8 cellular contexts compared by ENCODE assay signal in the genomic region with DNA sequence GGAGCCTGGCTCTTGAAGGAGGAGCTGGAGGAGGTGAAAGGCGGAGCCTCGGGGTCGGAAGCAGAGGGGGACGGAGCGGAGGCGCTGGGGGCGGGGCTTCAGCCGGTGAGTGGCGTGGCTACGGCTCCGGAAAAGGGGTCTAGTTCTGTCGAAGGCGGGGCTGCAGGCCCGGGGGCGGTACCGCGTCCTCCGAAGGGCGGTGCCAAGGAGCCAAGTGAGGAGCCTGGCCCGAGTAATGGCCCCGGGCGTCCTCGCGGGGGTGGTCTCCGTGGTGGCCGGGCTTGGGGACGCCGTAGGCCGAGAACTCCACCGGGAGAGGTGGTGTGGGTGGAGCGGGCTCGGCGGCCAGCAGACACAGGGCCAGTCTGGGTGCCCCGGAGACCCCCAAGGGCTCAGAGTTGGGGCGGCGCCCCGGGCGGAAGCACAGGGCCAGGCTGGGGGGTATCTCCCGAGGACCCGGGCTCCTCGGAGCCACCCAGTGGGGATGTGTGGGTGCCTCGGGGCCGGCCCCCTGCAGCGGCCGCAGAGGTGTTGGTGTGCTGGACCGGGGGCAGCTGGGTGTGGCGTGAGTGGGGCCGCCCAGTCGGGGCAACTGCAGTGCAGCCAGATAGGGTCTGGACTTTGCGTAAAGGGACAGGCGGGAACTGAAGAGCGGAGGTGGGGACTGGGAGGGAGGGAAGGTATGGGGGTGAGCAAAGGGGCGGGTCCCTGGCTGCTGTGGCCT. TPM values are rescaled to one million over a fixed set of nuclear protein-coding genes. Genes with fewer than 3 reads are reported as not detected.
A peak's percentile ranks its signal among the peaks of the same experiment; 100 is the strongest.
DNase-seq lines count a peak whose midpoint lies in the region; FAIRE-seq and TF ChIP-seq lines count a peak whose summit lies in the region.

No MANE protein-coding gene starts in this region.

- TF ChIP-seq CTCF in neutrophil (IDR thresholded peaks at IDR 0.05), result no peak

- TF ChIP-seq POLR2A in H54 (IDR thresholded peaks at IDR 0.05; ENCODE audit: low read depth, low read length), result peak; percentile 81
- TF ChIP-seq POLR2A in Raji (IDR thresholded peaks at IDR 0.05; ENCODE audit: insufficient read depth, low read depth, low read length), result peak; percentile 63

- peak; percentile 99 for DNase-seq in ELF-1 (ENCODE audit: low read depth, low spot score)
- DNase-seq in H54 (ENCODE audit: insufficient read length, low spot score), result peak; percentile 88
- DNase-seq in M059J (ENCODE audit: low read depth), result peak; percentile 98
- DNase-seq in activated effector memory CD4-positive, alpha-beta T cell treated with anti-CD3 and anti-CD28 coated beads, Interleukin-2, amount 50 U/mL, for 16 hours, result peak; percentile 100
- peak; percentile 95 for DNase-seq in foreskin melanocyte

- no peak for FAIRE-seq in H54 (lab: Jason Lieb, UNC)

- peak overlapping the region in 4 of 5 donors; percentile 77 to 95 (median 87) for H3K9ac ChIP-seq in subcutaneous abdominal adipose tissue (ENCODE audit: low read length in 5 of 5)

- H3K36me3 ChIP-seq in neutrophil, result no peaks in the 10 kb centered on the region
- H3K36me3 ChIP-seq in subcutaneous abdominal adipose tissue (ENCODE audit: control insufficient read depth in 5 of 5, insufficient read depth in 5 of 5, low read length in 5 of 5), result peaks cover 0 to 39% (median 34%) of the 10 kb centered on the region in 5 donors

- H3K27ac ChIP-seq in neutrophil (peak overlapping the region; percentile 96), subcutaneous abdominal adipose tissue (ENCODE audit: low read depth, low read length) (peak overlapping the region; percentile 99)

- H3K4me1 ChIP-seq in neutrophil (ENCODE audit: control insufficient read depth in 1 of 2, insufficient read depth in 1 of 2, low read depth in 1 of 2, low read length in 1 of 2) (peaks cover 67 to 76% of the 10 kb centered on the region in 2 experiments), subcutaneous abdominal adipose tissue (ENCODE audit: control insufficient read depth in 5 of 5, insufficient read depth in 5 of 5, low read length in 5 of 5) (peaks cover 7 to 62% (median 42%) of the 10 kb centered on the region in 5 donors)

- H3K9me3 ChIP-seq in neutrophil (no peaks in the 10 kb centered on the region), subcutaneous abdominal adipose tissue (ENCODE audit: control insufficient read depth in 5 of 5, low read length in 5 of 5) (no peaks in the 10 kb centered on the region)

- H3K4me3 ChIP-seq in neutrophil (ENCODE audit: low read depth in 1 of 2, low read length in 1 of 2) (peak overlapping the region; percentile 89 to 95), subcutaneous abdominal adipose tissue (ENCODE audit: low read depth in 1 of 5, low read length in 5 of 5) (peak overlapping the region; percentile 29 to 86 (median 79))

- H3K27me3 ChIP-seq in neutrophil, result peaks cover 7% of the 10 kb centered on the region
- H3K27me3 ChIP-seq in subcutaneous abdominal adipose tissue (ENCODE audit: control insufficient read depth in 5 of 5, insufficient read depth in 4 of 5, low read length in 5 of 5), result peaks cover 0 to 7% (median 0%) of the 10 kb centered on the region in 5 donors

RNA-seq across cellular contexts. Expression of gene FKBP2, which starts 0.7 kb away (rescaled TPM):
- total RNA-seq in M059J (2014; rRNA removed; shearing (Covaris generic)), result 100 and 104 TPM in 2 replicates

RNA-seq across cellular contexts. Expression of gene PPP1R14B, which starts 5.2 kb away (rescaled TPM):
- total RNA-seq in M059J (2014; rRNA removed; shearing (Covaris generic)), result 248 and 263 TPM in 2 replicates

RNA-seq across cellular contexts. Expression of gene VEGFB, which starts 7.2 kb away (rescaled TPM):
- total RNA-seq in M059J (2014; rRNA removed; shearing (Covaris generic)), result 29.8 and 36.1 TPM in 2 replicates

RNA-seq across cellular contexts. Expression of gene PLCB3, which starts 9.7 kb away (rescaled TPM):
- total RNA-seq in M059J (2014; rRNA removed; shearing (Covaris generic)), result 24.0 and 42.3 TPM in 2 replicates

RNA-seq across cellular contexts. Expression of gene DNAJC4, which starts 11.2 kb away (rescaled TPM):
- total RNA-seq in M059J (2014; rRNA removed; shearing (Covaris generic)), result 20.6 and 23.7 TPM in 2 replicates

Comparison
In these comparisons a context has a peak if more than half of its experiments do, and no peak if none do; other contexts are left out.
1. Peak in every context shown above with its lines: DNase-seq, H3K4me3 ChIP-seq and H3K27ac ChIP-seq.